12 cellular contexts compared by ENCODE assay signal in the genomic region with DNA sequence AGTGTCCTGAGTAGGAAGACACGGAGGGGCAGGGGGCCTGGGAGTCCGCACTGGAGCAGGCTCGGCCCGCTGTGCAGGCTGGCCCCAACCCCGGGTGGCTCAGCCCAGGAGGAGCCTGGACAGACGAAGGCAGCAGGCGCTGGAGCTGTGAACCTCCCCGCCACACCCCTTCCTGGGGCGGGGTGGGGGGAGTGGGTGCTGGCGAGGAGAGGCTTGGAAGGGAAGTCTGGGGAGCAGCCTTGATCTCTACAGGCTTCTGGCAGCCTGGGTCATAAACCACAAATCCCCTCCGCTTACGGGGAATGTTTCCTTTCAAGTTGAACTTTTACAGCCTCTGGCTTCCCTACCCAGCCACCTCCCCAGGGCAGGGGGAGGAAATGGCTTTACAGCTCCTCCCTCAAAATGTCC. TPM values are rescaled to one million over a fixed set of nuclear protein-coding genes. Genes with fewer than 3 reads are reported as not detected.
DNase-seq lines count a peak whose midpoint lies in the region; ATAC-seq and TF ChIP-seq lines count a peak whose summit lies in the region.
"Had no signal": no experiment of that assay in that cellular context is flagged by ENCODE, and none has a peak within 500 bp of the region (broad histone marks: within the 10 kb centered on the region; RNA-seq: fewer than 3 reads in every experiment).

No MANE protein-coding gene starts in this region.

- no peaks in the 10 kb centered on the region for H3K36me3 Mint-ChIP-seq in activated CD8-positive, alpha-beta T cell treated with anti-CD3 and anti-CD28 coated beads for 36 hours (ENCODE audit: low read depth)
- no peaks in the 10 kb centered on the region for H3K36me3 Mint-ChIP-seq in activated CD8-positive, alpha-beta memory T cell treated with anti-CD3 and anti-CD28 coated beads, Interleukin-2, amount 10 ng/mL, durations not matched to agents 7 days and 5 days

- no peak overlapping the region for H3K4me3 Mint-ChIP-seq in activated CD8-positive, alpha-beta T cell treated with anti-CD3 and anti-CD28 coated beads for 36 hours
- no peak overlapping the region for H3K4me3 Mint-ChIP-seq in activated CD8-positive, alpha-beta memory T cell treated with anti-CD3 and anti-CD28 coated beads, Interleukin-2, amount 10 ng/mL, durations not matched to agents 7 days and 5 days

- H3K27ac Mint-ChIP-seq in activated CD8-positive, alpha-beta T cell treated with anti-CD3 and anti-CD28 coated beads for 36 hours: no peak overlapping the region
- H3K27ac Mint-ChIP-seq in activated CD8-positive, alpha-beta memory T cell treated with anti-CD3 and anti-CD28 coated beads, Interleukin-2, amount 10 ng/mL, durations not matched to agents 7 days and 5 days: no peak overlapping the region
- H3K27ac Mint-ChIP-seq: progenitor cell of endocrine pancreas had no signal

- no peaks in the 10 kb centered on the region for H3K9me3 Mint-ChIP-seq in activated CD8-positive, alpha-beta T cell treated with anti-CD3 and anti-CD28 coated beads for 36 hours
- no peaks in the 10 kb centered on the region for H3K9me3 Mint-ChIP-seq in activated CD8-positive, alpha-beta memory T cell treated with anti-CD3 and anti-CD28 coated beads, Interleukin-2, amount 10 ng/mL, durations not matched to agents 7 days and 5 days (ENCODE audit: low read depth)

- in situ Hi-C loops in ACHN (cut with HindIII; ENCODE audit: low pct_ligation_motif_present, low pct_unique_long_range_greater_than_20kb, low sequenced_read_pairs): no loop called here

- POLR2A ChIA-PET in activated CD8-positive, alpha-beta T cell treated with anti-CD3 and anti-CD28 coated beads for 36 hours (lab: Charles Lee): no interaction called here

- no peaks in the 10 kb centered on the region for H3K36me3 ChIP-seq in left lung

- intact Hi-C loops in activated CD8-positive, alpha-beta T cell treated with anti-CD3 and anti-CD28 coated beads for 36 hours (cut with micrococcal nuclease): no loop called here
- intact Hi-C loops in left lung (cut with DNase I): no loop called here

- no peaks in the 10 kb centered on the region for H3K4me1 Mint-ChIP-seq in activated CD8-positive, alpha-beta T cell treated with anti-CD3 and anti-CD28 coated beads for 36 hours (ENCODE audit: low read depth)
- no peaks in the 10 kb centered on the region for H3K4me1 Mint-ChIP-seq in activated CD8-positive, alpha-beta memory T cell treated with anti-CD3 and anti-CD28 coated beads, Interleukin-2, amount 10 ng/mL, durations not matched to agents 7 days and 5 days

- peak; percentile 40 for ATAC-seq in activated CD8-positive, alpha-beta T cell treated with anti-CD3 and anti-CD28 coated beads for 36 hours
- ATAC-seq in left lung: peak; percentile 22
- no peak for ATAC-seq in HG03520 (IDR thresholded peaks at IDR 0.05; ENCODE audit: unreplicated experiment)
- no peak for ATAC-seq in activated CD8-positive, alpha-beta memory T cell treated with anti-CD3 and anti-CD28 coated beads, Interleukin-2, amount 10 ng/mL, durations not matched to agents 7 days and 5 days
- ATAC-seq: stimulated activated naive CD8-positive, alpha-beta T cell treated with anti-CD3 and anti-CD28 coated beads, Interleukin-15, Interleukin-2, amounts not matched to agents 100 U/mL and 50 U/mL, for 24 hours had no signal

- H3K4me1 ChIP-seq in left lung: peaks cover 0 to 5% of the 10 kb centered on the region in 2 donors

- no peaks in the 10 kb centered on the region for H3K9me3 ChIP-seq in left lung

- no peak overlapping the region for H3K4me3 ChIP-seq in left lung
- no peak overlapping the region for H3K4me3 ChIP-seq in foreskin fibroblast (ENCODE audit: low read depth in 1 of 2, low read length in 2 of 2)

- DNase-seq in ACHN (peak; percentile 59), HUDEP-2 (lab: John Stamatoyannopoulos, UW; ENCODE audit: unreplicated experiment in 76 of 76) (peak in 40 of 76 experiments; percentile 2 to 52 (median 26)), left lung (peak in 1 of 2 donors; percentile 80), foreskin fibroblast (no peak)
- DNase-seq in activated CD8-positive, alpha-beta T cell treated with anti-CD3 and anti-CD28 coated beads for 36 hours: no peak
- no peak for DNase-seq in activated CD4-positive, alpha-beta T cell treated with anti-CD3 and anti-CD28 coated beads for 1 hour
- no peak for DNase-seq in activated CD8-positive, alpha-beta memory T cell treated with anti-CD3 and anti-CD28 coated beads, Interleukin-2, amount 10 ng/mL, durations not matched to agents 7 days and 5 days
- DNase-seq: activated naive CD4-positive, alpha-beta T cell treated with anti-CD3 and anti-CD28 coated beads, Interleukin-2, amount 50 U/mL, for 16 hours; NCI-H2029 treated with DMSO at 0.1 percent for 48 hours; stimulated activated naive CD8-positive, alpha-beta T cell treated with anti-CD3 and anti-CD28 coated beads, Interleukin-15, Interleukin-2, amounts not matched to agents 100 U/mL and 50 U/mL, for 24 hours had no signal

- H3K27me3 ChIP-seq in left lung: peaks cover 30 to 61% of the 10 kb centered on the region in 2 donors

- peaks cover 40% of the 10 kb centered on the region for H3K27me3 Mint-ChIP-seq in activated CD8-positive, alpha-beta T cell treated with anti-CD3 and anti-CD28 coated beads for 36 hours
- H3K27me3 Mint-ChIP-seq in activated CD8-positive, alpha-beta memory T cell treated with anti-CD3 and anti-CD28 coated beads, Interleukin-2, amount 10 ng/mL, durations not matched to agents 7 days and 5 days: peaks cover 38% of the 10 kb centered on the region

- no peak for TF ChIP-seq CTCF in activated CD8-positive, alpha-beta T cell treated with anti-CD3 and anti-CD28 coated beads for 36 hours (IDR thresholded peaks at IDR 0.05)
- TF ChIP-seq CTCF in left lung (IDR thresholded peaks at IDR 0.05) (no peak), foreskin fibroblast (IDR thresholded peaks at IDR 0.05; ENCODE audit: low read depth, low read length) (no peak)

- no peak overlapping the region for H3K27ac ChIP-seq in left lung

- CTCF ChIA-PET in activated CD8-positive, alpha-beta T cell treated with anti-CD3 and anti-CD28 coated beads for 36 hours (lab: Charles Lee): interaction anchor here (2.2 to 2.9 kb wide), 2 partner anchors 9 to 21 kb away, joined by 8 to 12 read pairs; no protein-coding TSS in a partner anchor
- CTCF ChIA-PET in activated CD8-positive, alpha-beta memory T cell treated with anti-CD3 and anti-CD28 coated beads, Interleukin-2, amount 10 ng/mL, durations not matched to agents 7 days and 5 days (lab: Charles Lee): no interaction called here

RNA-seq across cellular contexts. Expression of gene CRB2, which starts 19.7 kb away (rescaled TPM):
- total RNA-seq in activated CD8-positive, alpha-beta T cell treated with anti-CD3 and anti-CD28 coated beads for 36 hours: under 1 TPM in 1 of 2 experiments, not detected in 1; 0.09 TPM
- under 1 TPM; 0.08 to 0.09 TPM for total RNA-seq in left lung
- total RNA-seq in activated CD8-positive, alpha-beta memory T cell treated with anti-CD3 and anti-CD28 coated beads, Interleukin-2, amount 10 ng/mL, durations not matched to agents 7 days and 5 days: not detected

Comparison
In these comparisons a context has a peak if more than half of its experiments do, and no peak if none do; other contexts are left out.
1. DNase-seq: peak in ACHN (single experiment) and HUDEP-2 (40 of 76); none in activated CD8-positive, alpha-beta T cell treated with anti-CD3 and anti-CD28 coated beads for 36 hours (single experiment), activated CD4-positive, alpha-beta T cell treated with anti-CD3 and anti-CD28 coated beads for 1 hour (single experiment), foreskin fibroblast (0 of 2) and activated CD8-positive, alpha-beta memory T cell treated with anti-CD3 and anti-CD28 coated beads, Interleukin-2, amount 10 ng/mL, durations not matched to agents 7 days and 5 days (single experiment).
2. ATAC-seq: peak in activated CD8-positive, alpha-beta T cell treated with anti-CD3 and anti-CD28 coated beads for 36 hours (single experiment) and left lung (single experiment); none in HG03520 (single experiment) and activated CD8-positive, alpha-beta memory T cell treated with anti-CD3 and anti-CD28 coated beads, Interleukin-2, amount 10 ng/mL, durations not matched to agents 7 days and 5 days (single experiment).